In genomic region chr4:138162259-138162658, GRCh38 we compare ENCODE assay signal across 14 cellular contexts.
"Had no signal": no experiment of that assay in that cellular context is flagged by ENCODE, and none has a peak within 500 bp of the region (broad histone marks: within the 10 kb centered on the region; RNA-seq: fewer than 3 reads in every experiment).

No MANE protein-coding gene starts in this region.

- ATAC-seq: body of pancreas; effector memory CD8-positive, alpha-beta T cell; natural killer cell treated with Interleukin-12 subunit alpha and Interleukin-12 subunit beta and Interleukin-15 and Interleukin-18, amount 100 ng/mL, for 72 hours; right lobe of liver had no signal

- DNase-seq: activated CD4-positive, alpha-beta T cell treated with anti-CD3 and anti-CD28 coated beads, Interleukin-2, amount 50 U/mL, for 1 hour; activated naive CD4-positive, alpha-beta T cell treated with anti-CD3 and anti-CD28 coated beads, Interleukin-2, amount 50 U/mL, for 16 hours; amniotic stem cell; body of pancreas; cerebellar nuclear complex; effector memory CD8-positive, alpha-beta T cell; foreskin fibroblast; head of caudate nucleus; occipital lobe; right lobe of liver; stimulated activated CD4-positive, alpha-beta T cell treated with anti-CD3 and anti-CD28 coated beads, Interleukin-2, amount 100 ng/mL, for 24 hours; stimulated activated naive CD4-positive, alpha-beta T cell; T-helper 2 cell had no signal
